ENCODE assay signal across 27 cellular contexts in the genomic region with DNA sequence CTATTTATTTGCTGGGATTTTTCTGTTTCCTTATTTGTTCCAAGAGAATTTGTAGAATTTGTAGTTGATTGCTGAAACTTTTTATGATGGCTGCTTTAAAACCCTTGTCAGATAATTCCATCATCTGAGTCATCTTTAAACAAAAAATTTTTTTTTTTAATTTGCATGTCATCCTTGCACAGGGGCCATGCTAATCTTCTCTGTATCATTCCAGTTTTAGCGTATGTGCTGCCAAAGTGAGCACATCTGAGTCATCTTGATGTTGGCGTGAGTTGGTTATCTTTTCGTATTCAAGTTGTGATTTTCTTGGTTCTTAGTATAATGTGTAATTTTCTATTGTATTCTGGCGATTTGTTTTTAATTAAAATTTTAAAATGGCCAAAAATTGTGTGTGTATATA. TPM values are rescaled to one million over a fixed set of nuclear protein-coding genes. Genes with fewer than 3 reads are reported as not detected.
DNase-seq lines count a peak whose midpoint lies in the region; ATAC-seq, FAIRE-seq and TF ChIP-seq lines count a peak whose summit lies in the region.
"Had no signal": no experiment of that assay in that cellular context is flagged by ENCODE, and none has a peak within 500 bp of the region (broad histone marks: within the 10 kb centered on the region; RNA-seq: fewer than 3 reads in every experiment).

No MANE protein-coding gene starts in this region.

- no peaks in the 10 kb centered on the region for H4K20me1 ChIP-seq in astrocyte (ENCODE audit: insufficient read depth, low read length)

- DNase-seq in EH (ENCODE audit: low read depth) (peak; percentile 76), LHCN-M2 (ENCODE audit: low read depth) (peak; percentile 51), astrocyte (ENCODE audit: low read depth) (peak; percentile 57), foreskin keratinocyte (peak in 1 of 2 donors; percentile 44), NCI-H2107 (lab: John Stamatoyannopoulos, UW) (no peak), posterior vena cava (ENCODE audit: low spot score) (no peak)
- DNase-seq: activated B cell treated with CpG ODN at 0.5 μM for 24 hours; activated CD8-positive, alpha-beta T cell treated with anti-CD3 and anti-CD28 coated beads, Interleukin-2, amount 10 ng/mL, durations not matched to agents 7 days and 5 days; activated effector memory CD4-positive, alpha-beta T cell treated with anti-CD3 and anti-CD28 coated beads, Interleukin-2, amount 50 U/mL, for 16 hours; activated naive CD8-positive, alpha-beta T cell treated with anti-CD3 and anti-CD28 coated beads, Interleukin-2, amount 10 ng/mL, durations not matched to agents 7 days and 5 days; effector memory CD4-positive, alpha-beta T cell; Karpas-422; kidney; mucosa of descending colon; NCI-H1092 treated with DMSO at 0.1 percent for 48 hours; NCI-H187 treated with DMSO at 0.1 percent for 48 hours; nephron progenitor cell; pancreas; stimulated activated naive CD8-positive, alpha-beta T cell treated with anti-CD3 and anti-CD28 coated beads, Interleukin-15, amount 100 ng/mL, for 72 hours; T1000 had no signal

- H3K4me3 Mint-ChIP-seq in astrocyte (ENCODE audit: unreplicated experiment), result no peak overlapping the region
- H3K4me3 Mint-ChIP-seq: activated B cell treated with CpG ODN at 0.5 μM for 24 hours; activated CD8-positive, alpha-beta T cell treated with anti-CD3 and anti-CD28 coated beads, Interleukin-2, amount 10 ng/mL, durations not matched to agents 7 days and 5 days; activated naive CD8-positive, alpha-beta T cell treated with anti-CD3 and anti-CD28 coated beads, Interleukin-2, amount 10 ng/mL, durations not matched to agents 7 days and 5 days; nephron progenitor cell; stimulated activated naive CD8-positive, alpha-beta T cell treated with anti-CD3 and anti-CD28 coated beads, Interleukin-15, amount 100 ng/mL, for 72 hours had no signal

- H3K27ac Mint-ChIP-seq in astrocyte (ENCODE audit: unreplicated experiment), result no peak overlapping the region
- H3K27ac Mint-ChIP-seq: activated B cell treated with CpG ODN at 0.5 μM for 24 hours; activated CD8-positive, alpha-beta T cell treated with anti-CD3 and anti-CD28 coated beads, Interleukin-2, amount 10 ng/mL, durations not matched to agents 7 days and 5 days; activated naive CD8-positive, alpha-beta T cell treated with anti-CD3 and anti-CD28 coated beads, Interleukin-2, amount 10 ng/mL, durations not matched to agents 7 days and 5 days; nephron progenitor cell; stimulated activated naive CD8-positive, alpha-beta T cell treated with anti-CD3 and anti-CD28 coated beads, Interleukin-15, amount 100 ng/mL, for 72 hours had no signal

- no peak overlapping the region for H2AFZ ChIP-seq in astrocyte (ENCODE audit: low read depth, low read length)

- ATAC-seq in foreskin keratinocyte (peak; percentile 37), GM18498 (IDR thresholded peaks at IDR 0.05; ENCODE audit: unreplicated experiment) (no peak), HG03460 (IDR thresholded peaks at IDR 0.05; ENCODE audit: unreplicated experiment) (no peak)
- ATAC-seq: activated CD8-positive, alpha-beta T cell treated with anti-CD3 and anti-CD28 coated beads, Interleukin-2, amount 10 ng/mL, durations not matched to agents 7 days and 5 days; mucosa of descending colon; pancreas; sciatic nerve; stimulated activated naive CD8-positive, alpha-beta T cell treated with anti-CD3 and anti-CD28 coated beads, Interleukin-15, amount 100 ng/mL, for 72 hours had no signal

- no peak overlapping the region for H3K9ac ChIP-seq in astrocyte (ENCODE audit: low read length)

- no peaks in the 10 kb centered on the region for H3K79me2 ChIP-seq in astrocyte (ENCODE audit: insufficient read depth, low read length)

- no peaks in the 10 kb centered on the region for H3K36me3 ChIP-seq in astrocyte (ENCODE audit: insufficient read depth, low read length)
- H3K36me3 ChIP-seq: pancreas, tibial nerve had no signal

- H3K9me3 Mint-ChIP-seq in astrocyte (ENCODE audit: unreplicated experiment), result no peaks in the 10 kb centered on the region
- H3K9me3 Mint-ChIP-seq: activated B cell treated with CpG ODN at 0.5 μM for 24 hours; activated naive CD8-positive, alpha-beta T cell treated with anti-CD3 and anti-CD28 coated beads, Interleukin-2, amount 10 ng/mL, durations not matched to agents 7 days and 5 days; stimulated activated naive CD8-positive, alpha-beta T cell treated with anti-CD3 and anti-CD28 coated beads, Interleukin-15, amount 100 ng/mL, for 72 hours had no signal

- intact Hi-C loops in posterior vena cava (cut with DNase I), result no loop called here

- H3K4me1 ChIP-seq in astrocyte (ENCODE audit: insufficient read depth, low read length) (no peaks in the 10 kb centered on the region), foreskin keratinocyte (no peaks in the 10 kb centered on the region)
- H3K4me1 ChIP-seq: pancreas, tibial nerve had no signal

- H3K36me3 Mint-ChIP-seq in astrocyte (ENCODE audit: low read depth, unreplicated experiment), result no peaks in the 10 kb centered on the region
- H3K36me3 Mint-ChIP-seq: activated naive CD8-positive, alpha-beta T cell treated with anti-CD3 and anti-CD28 coated beads, Interleukin-2, amount 10 ng/mL, durations not matched to agents 7 days and 5 days had no signal

- H3K4me1 Mint-ChIP-seq in astrocyte (ENCODE audit: low read depth, unreplicated experiment), result no peaks in the 10 kb centered on the region
- H3K4me1 Mint-ChIP-seq: activated B cell treated with CpG ODN at 0.5 μM for 24 hours; activated naive CD8-positive, alpha-beta T cell treated with anti-CD3 and anti-CD28 coated beads, Interleukin-2, amount 10 ng/mL, durations not matched to agents 7 days and 5 days; nephron progenitor cell; stimulated activated naive CD8-positive, alpha-beta T cell treated with anti-CD3 and anti-CD28 coated beads, Interleukin-15, amount 100 ng/mL, for 72 hours had no signal

- no peak for TF ChIP-seq CTCF in astrocyte (IDR thresholded peaks at IDR 0.05; ENCODE audit: insufficient read depth, low read depth, low read length)
- no peak for TF ChIP-seq CTCF in foreskin keratinocyte (conservative IDR thresholded peaks at IDR 0.05)

- FAIRE-seq in astrocyte (lab: Jason Lieb, UNC), result no peak
- FAIRE-seq: colon, GM18507, H1, pancreas had no signal

- H3K27me3 Mint-ChIP-seq in astrocyte (ENCODE audit: low read depth, unreplicated experiment), result no peaks in the 10 kb centered on the region
- H3K27me3 Mint-ChIP-seq: activated B cell treated with CpG ODN at 0.5 μM for 24 hours; activated naive CD8-positive, alpha-beta T cell treated with anti-CD3 and anti-CD28 coated beads, Interleukin-2, amount 10 ng/mL, durations not matched to agents 7 days and 5 days; stimulated activated naive CD8-positive, alpha-beta T cell treated with anti-CD3 and anti-CD28 coated beads, Interleukin-15, amount 100 ng/mL, for 72 hours had no signal

- no peak overlapping the region for H3K27ac ChIP-seq in astrocyte (ENCODE audit: low read depth, low read length)
- H3K27ac ChIP-seq in foreskin keratinocyte, result no peak overlapping the region
- H3K27ac ChIP-seq: pancreas, tibial nerve had no signal

- no peak overlapping the region for H3K4me2 ChIP-seq in astrocyte (ENCODE audit: low read length)

- no peaks in the 10 kb centered on the region for H3K9me3 ChIP-seq in astrocyte (ENCODE audit: insufficient read depth, low read depth, low read length)
- H3K9me3 ChIP-seq: mucosa of descending colon, pancreas, tibial nerve had no signal

- H3K4me3 ChIP-seq in astrocyte (ENCODE audit: insufficient read depth, low read depth, low read length), result no peak overlapping the region
- H3K4me3 ChIP-seq: mucosa of descending colon, pancreas, tibial nerve had no signal

- no peaks in the 10 kb centered on the region for H3K27me3 ChIP-seq in astrocyte (ENCODE audit: insufficient read depth, low read length)
- no peaks in the 10 kb centered on the region for H3K27me3 ChIP-seq in foreskin keratinocyte
- H3K27me3 ChIP-seq: pancreas, tibial nerve had no signal

RNA-seq across cellular contexts. Expression of a gene that starts 18.7 kb away (rescaled TPM):
- 0.06 TPM in 1 of 2 replicates, not detected in the other for total RNA-seq in LHCN-M2 (2014; rRNA removed)
- polyA plus RNA-seq in LHCN-M2 (2012), result 0.02 TPM
- 0.17 and 0.54 TPM in 2 replicates for total RNA-seq in astrocyte
- 0.14 and 0.24 TPM in 2 replicates for total RNA-seq in foreskin keratinocyte
- polyA plus RNA-seq in foreskin keratinocyte, result 0.07 TPM in 1 of 2 replicates, not detected in the other
- under 1 TPM; 0.14 to 0.19 TPM for total RNA-seq in posterior vena cava

Comparison
In these comparisons a context has a peak if more than half of its experiments do, and no peak if none do; other contexts are left out.
1. DNase-seq: peak in EH (single experiment), LHCN-M2 (single experiment) and astrocyte (single experiment); none in NCI-H2107 (single experiment) and posterior vena cava (single experiment).